Comparison of ENCODE assay signal across 8 cellular contexts in the genomic region with DNA sequence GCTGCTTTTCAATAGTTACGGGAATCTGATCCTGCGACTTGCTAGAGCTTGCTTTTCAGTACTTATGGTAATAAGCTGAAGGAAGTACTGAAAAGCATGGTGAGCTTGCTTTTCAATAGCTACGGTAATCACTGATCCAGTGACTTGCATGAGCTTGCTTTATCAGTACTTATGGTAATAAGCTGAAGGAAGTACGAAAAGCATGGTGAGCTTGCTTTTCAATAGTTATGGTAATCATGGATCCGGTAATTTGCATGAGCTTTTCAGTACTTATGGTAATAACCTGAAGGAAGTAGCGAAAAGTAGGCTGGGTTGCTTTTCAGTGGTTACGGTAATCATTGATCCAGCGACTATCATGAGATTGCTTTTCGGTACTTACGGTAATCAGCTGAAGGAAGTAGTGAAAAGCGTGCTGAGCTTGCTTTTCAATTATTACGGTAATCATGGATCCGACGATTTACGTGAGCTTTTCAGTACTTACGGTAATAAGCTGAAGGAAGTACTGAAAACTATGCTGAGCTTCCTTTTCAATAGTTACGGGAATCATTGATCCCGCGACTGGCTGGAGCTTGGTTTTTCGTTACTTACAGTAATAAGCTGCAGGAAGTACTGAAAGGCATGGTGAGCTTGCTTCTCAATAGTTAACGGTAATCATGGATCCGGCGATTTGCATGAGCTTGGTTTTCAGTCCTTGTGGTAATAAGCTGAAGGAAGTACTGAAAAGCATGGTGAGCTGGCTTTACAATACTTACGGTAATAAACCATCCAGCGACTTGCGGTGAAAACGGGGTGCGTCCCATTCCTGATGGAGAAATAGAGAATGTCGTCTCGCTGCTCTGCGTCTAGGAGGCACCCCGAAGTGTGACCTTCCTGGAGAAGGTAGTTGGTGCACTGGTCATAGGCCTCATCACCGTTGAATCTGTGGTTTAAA. TPM values are rescaled to one million over a fixed set of nuclear protein-coding genes. Genes with fewer than 3 reads are reported as not detected.
A peak's percentile ranks its signal among the peaks of the same experiment; 100 is the strongest.
DNase-seq lines count a peak whose midpoint lies in the region; ATAC-seq and TF ChIP-seq lines count a peak whose summit lies in the region.

No MANE protein-coding gene starts in this region.

- no peak for TF ChIP-seq POLR2A in spleen (IDR thresholded peaks at IDR 0.05)

- H3K36me3 ChIP-seq in spleen, result no peaks in the 10 kb centered on the region

- H3K4me1 ChIP-seq in spleen, result peaks cover 0 to 35% (median 19%) of the 10 kb centered on the region in 6 donors

- WGBS in spleen, 5 donors, result 2 to 3% (median 2%) methylated on average over 33 of the region's 33 CpGs

- H3K27me3 ChIP-seq in spleen (replicated peaks in 1 of 7), result no peaks in the 10 kb centered on the region

- TF ChIP-seq CTCF in spleen (IDR thresholded peaks at IDR 0.05 in 8 of 11, conservative IDR thresholded peaks at IDR 0.05 in 3 of 11), result no peak

- H3K4me3 ChIP-seq in spleen, result peak overlapping the region; percentile 7 to 74 (median 42)

- peak overlapping the region in 5 of 8 donors; percentile 5 to 61 (median 45) for H3K27ac ChIP-seq in spleen

- peak; percentile 35 for ATAC-seq in GM18502 (IDR thresholded peaks at IDR 0.05; ENCODE audit: poor library complexity, unreplicated experiment)
- ATAC-seq in GM21528 (IDR thresholded peaks at IDR 0.05; ENCODE audit: low FRiP score, unreplicated experiment), result no peak
- no peak for ATAC-seq in HG03280 (IDR thresholded peaks at IDR 0.05; ENCODE audit: unreplicated experiment)
- ATAC-seq in GM19467 (IDR thresholded peaks at IDR 0.05; ENCODE audit: unreplicated experiment), result no peak

- intact Hi-C loops in spleen (cut with DNase I; ENCODE audit: low total_unique reads), result no loop called here

- no peaks in the 10 kb centered on the region for H3K9me3 ChIP-seq in spleen

- DNase-seq in RKO (ENCODE audit: low spot score) (peak; percentile 89), inferior parietal cortex (ENCODE audit: extremely low spot score) (peak; percentile 75), spleen (peak; percentile 24)
- peak; percentile 64 for DNase-seq in central memory CD4-positive, alpha-beta T cell

RNA-seq across cellular contexts. Expression of a gene that starts 6.5 kb away (rescaled TPM):
- total RNA-seq in spleen, result under 1 TPM in 4 of 7 donors, not detected in 3; 0.26 to 0.98 (median 0.37) TPM
- polyA plus RNA-seq in spleen, result 1 to 10 TPM in 1 of 3 donors, under 1 TPM in 1, not detected in 1; 0.55 to 1.8 TPM

Comparison
In these comparisons a context has a peak if more than half of its experiments do, and no peak if none do; other contexts are left out.
1. DNase-seq: peak in every context shown above with its lines; median percentile 89 in RKO; 75 in inferior parietal cortex; 64 in central memory CD4-positive, alpha-beta T cell; 24 in spleen.